Comparison of ENCODE assay signal across 21 cellular contexts in the genomic region with DNA sequence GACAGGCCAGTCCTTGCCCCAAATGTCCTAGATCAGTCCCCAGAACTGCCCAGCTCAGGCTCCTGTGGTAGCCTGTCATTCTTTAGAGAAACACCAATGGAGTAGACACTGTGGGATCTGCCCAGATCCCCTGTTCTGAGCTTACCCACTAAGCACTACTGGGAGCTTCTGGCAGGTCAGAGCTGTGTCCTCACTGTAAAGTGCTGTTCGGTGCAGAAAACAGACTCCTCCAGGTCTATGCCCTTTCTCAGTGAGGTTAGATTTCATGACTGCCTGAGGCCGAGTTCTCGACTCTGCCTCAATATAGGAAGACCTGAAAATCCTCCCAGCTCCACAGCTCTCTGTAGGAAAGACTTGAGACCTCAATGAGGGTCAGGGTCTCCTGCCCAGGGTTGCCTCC.
DNase-seq lines count a peak whose midpoint lies in the region; ATAC-seq and TF ChIP-seq lines count a peak whose summit lies in the region.
"Had no signal": no experiment of that assay in that cellular context is flagged by ENCODE, and none has a peak within 500 bp of the region (broad histone marks: within the 10 kb centered on the region; RNA-seq: fewer than 3 reads in every experiment).

No MANE protein-coding gene starts in this region.

- BruUV-seq in Caco-2 (replicated peaks; lab: Mats Ljungman, UMichigan) = no TSS peak

- H3K9me3 Mint-ChIP-seq in activated CD8-positive, alpha-beta memory T cell treated with anti-CD3 and anti-CD28 coated beads, Interleukin-2, amount 10 ng/mL, durations not matched to agents 7 days and 5 days (ENCODE audit: low read depth) = no peaks in the 10 kb centered on the region
- H3K9me3 Mint-ChIP-seq in activated naive CD8-positive, alpha-beta T cell treated with anti-CD3 and anti-CD28 coated beads for 36 hours = no peaks in the 10 kb centered on the region
- no peaks in the 10 kb centered on the region for H3K9me3 Mint-ChIP-seq in stimulated activated memory B cell treated with anti-CD40 and anti-IgM and Interleukin-4, amounts not matched to agents 10 μg/mL and 1 μg/mL and 100 μg/mL, for 72 hours
- H3K9me3 Mint-ChIP-seq in Caco-2 (ENCODE audit: unreplicated experiment) = no peaks in the 10 kb centered on the region
- H3K9me3 Mint-ChIP-seq: CD14-positive monocyte had no signal

- no peaks in the 10 kb centered on the region for H3K79me2 ChIP-seq in Karpas-422 (ENCODE audit: low read length)
- H3K79me2 ChIP-seq: hepatocyte had no signal

- H3K27me3 ChIP-seq in Karpas-422 (ENCODE audit: low read length) (no peaks in the 10 kb centered on the region), Caco-2 (replicated peaks; ENCODE audit: control insufficient read depth, insufficient read depth, low read length) (no peaks in the 10 kb centered on the region)
- H3K27me3 ChIP-seq: testis had no signal

- H3K27ac ChIP-seq in Karpas-422 (ENCODE audit: low read length) = peak overlapping the region; percentile 95
- H3K27ac ChIP-seq: hepatocyte, SK-N-MC, testis had no signal

- H3K4me1 Mint-ChIP-seq in activated CD8-positive, alpha-beta memory T cell treated with anti-CD3 and anti-CD28 coated beads, Interleukin-2, amount 10 ng/mL, durations not matched to agents 7 days and 5 days = peaks cover 85% of the 10 kb centered on the region
- H3K4me1 Mint-ChIP-seq in activated naive CD8-positive, alpha-beta T cell treated with anti-CD3 and anti-CD28 coated beads for 36 hours = peaks cover 82% of the 10 kb centered on the region
- peaks cover 56% of the 10 kb centered on the region for H3K4me1 Mint-ChIP-seq in stimulated activated memory B cell treated with anti-CD40 and anti-IgM and Interleukin-4, amounts not matched to agents 10 μg/mL and 1 μg/mL and 100 μg/mL, for 72 hours
- no peaks in the 10 kb centered on the region for H3K4me1 Mint-ChIP-seq in Caco-2 (ENCODE audit: low read depth, unreplicated experiment)

- peak overlapping the region; percentile 83 for H3K4me2 ChIP-seq in Karpas-422 (ENCODE audit: low read depth, low read length, poor library complexity, severe bottlenecking)
- H3K4me2 ChIP-seq: hepatocyte had no signal

- peaks cover 96% of the 10 kb centered on the region for H3K4me1 ChIP-seq in Karpas-422 (ENCODE audit: low read length)
- peaks cover 5% of the 10 kb centered on the region for H3K4me1 ChIP-seq in Caco-2
- H3K4me1 ChIP-seq: testis had no signal

- intact Hi-C loops in Caco-2 (cut with micrococcal nuclease; ENCODE audit: unreplicated experiment) = no loop called here

- DNase-seq in activated CD8-positive, alpha-beta memory T cell treated with anti-CD3 and anti-CD28 coated beads, Interleukin-2, amount 10 ng/mL, durations not matched to agents 7 days and 5 days = no peak
- DNase-seq in activated CD8-positive, alpha-beta memory T cell treated with anti-CD3 and anti-CD28 coated beads for 24 hours = no peak
- DNase-seq in Karpas-422 (no peak), Caco-2 (no peak), HUDEP-2 (lab: John Stamatoyannopoulos, UW; ENCODE audit: unreplicated experiment in 76 of 76) (no peak)
- no peak for DNase-seq in activated naive CD8-positive, alpha-beta T cell treated with anti-CD3 and anti-CD28 coated beads for 36 hours
- no peak for DNase-seq in activated CD4-positive, CD25-positive, alpha-beta regulatory T cell (lab: John Stamatoyannopoulos, UW)
- DNase-seq: foreskin fibroblast; GOT3; islet precursor cell; NCI-H146; NCI-H2171 treated with DMSO at 0.1 percent for 48 hours; NCI-H774; posterior cingulate gyrus; stimulated activated CD4-positive, alpha-beta T cell treated with anti-CD3 and anti-CD28 coated beads, Interleukin-2, amount 100 ng/mL, for 48 hours; testis had no signal

- no peak for TF ChIP-seq CTCF in Caco-2 (IDR thresholded peaks at IDR 0.05; ENCODE audit: insufficient read depth in 1 of 2, low read depth in 1 of 2, low read length in 1 of 2, severe bottlenecking in 1 of 2, unreplicated experiment in 1 of 2)

- H4K20me1 ChIP-seq in Karpas-422 (ENCODE audit: insufficient read depth, low read depth, low read length) = no peaks in the 10 kb centered on the region

- H3K9me2 ChIP-seq in Karpas-422 (replicated peaks; ENCODE audit: insufficient read depth, low read length) = no peaks in the 10 kb centered on the region

- H3K4me3 ChIP-seq in Karpas-422 (ENCODE audit: low read length) (peak overlapping the region; percentile 68), Caco-2 (ENCODE audit: low read depth, low read length) (no peak overlapping the region)
- H3K4me3 ChIP-seq: hepatocyte, SK-N-MC, testis had no signal

- peak overlapping the region; percentile 87 for H3K9ac ChIP-seq in Karpas-422 (ENCODE audit: low read length)

- ATAC-seq in activated CD8-positive, alpha-beta memory T cell treated with anti-CD3 and anti-CD28 coated beads, Interleukin-2, amount 10 ng/mL, durations not matched to agents 7 days and 5 days = no peak
- no peak for ATAC-seq in stimulated activated memory B cell treated with anti-CD40 and anti-IgM and Interleukin-4, amounts not matched to agents 10 μg/mL and 1 μg/mL and 100 μg/mL, for 72 hours
- ATAC-seq: Panc1 had no signal

- no peaks in the 10 kb centered on the region for H3K36me3 Mint-ChIP-seq in activated CD8-positive, alpha-beta memory T cell treated with anti-CD3 and anti-CD28 coated beads, Interleukin-2, amount 10 ng/mL, durations not matched to agents 7 days and 5 days
- peaks cover 2% of the 10 kb centered on the region for H3K36me3 Mint-ChIP-seq in activated naive CD8-positive, alpha-beta T cell treated with anti-CD3 and anti-CD28 coated beads for 36 hours
- H3K36me3 Mint-ChIP-seq in stimulated activated memory B cell treated with anti-CD40 and anti-IgM and Interleukin-4, amounts not matched to agents 10 μg/mL and 1 μg/mL and 100 μg/mL, for 72 hours = no peaks in the 10 kb centered on the region
- H3K36me3 Mint-ChIP-seq in Caco-2 (ENCODE audit: insufficient read depth, unreplicated experiment) = no peaks in the 10 kb centered on the region
- H3K36me3 Mint-ChIP-seq: CD14-positive monocyte had no signal

- H3K36me3 ChIP-seq in Karpas-422 (ENCODE audit: insufficient read depth, low read length) = no peaks in the 10 kb centered on the region
- no peaks in the 10 kb centered on the region for H3K36me3 ChIP-seq in Caco-2 (ENCODE audit: control insufficient read depth, insufficient read depth, low read length)

- POLR2A ChIA-PET in Caco-2 (lab: Charles Lee) = no interaction called here

- H3K27me3 Mint-ChIP-seq in activated CD8-positive, alpha-beta memory T cell treated with anti-CD3 and anti-CD28 coated beads, Interleukin-2, amount 10 ng/mL, durations not matched to agents 7 days and 5 days = no peaks in the 10 kb centered on the region
- no peaks in the 10 kb centered on the region for H3K27me3 Mint-ChIP-seq in activated naive CD8-positive, alpha-beta T cell treated with anti-CD3 and anti-CD28 coated beads for 36 hours
- peaks cover 12% of the 10 kb centered on the region for H3K27me3 Mint-ChIP-seq in stimulated activated memory B cell treated with anti-CD40 and anti-IgM and Interleukin-4, amounts not matched to agents 10 μg/mL and 1 μg/mL and 100 μg/mL, for 72 hours
- no peaks in the 10 kb centered on the region for H3K27me3 Mint-ChIP-seq in Caco-2 (ENCODE audit: insufficient read depth, unreplicated experiment)

- CTCF ChIA-PET in activated CD8-positive, alpha-beta memory T cell treated with anti-CD3 and anti-CD28 coated beads, Interleukin-2, amount 10 ng/mL, durations not matched to agents 7 days and 5 days (lab: Charles Lee) = interaction anchor here (0.7 to 20.9 kb wide), 7 partner anchors 9 to 308 kb away, joined by 3 to 392 read pairs (median 5); no protein-coding TSS in a partner anchor
- CTCF ChIA-PET in Caco-2 (lab: Charles Lee) = interaction anchor here (0.7 kb wide), 1 partner anchor 64 kb away, joined by 5 read pairs; no protein-coding TSS in a partner anchor

- peak overlapping the region; percentile 90 for H3K27ac Mint-ChIP-seq in activated CD8-positive, alpha-beta memory T cell treated with anti-CD3 and anti-CD28 coated beads, Interleukin-2, amount 10 ng/mL, durations not matched to agents 7 days and 5 days
- H3K27ac Mint-ChIP-seq in activated naive CD8-positive, alpha-beta T cell treated with anti-CD3 and anti-CD28 coated beads for 36 hours = peak overlapping the region; percentile 79
- H3K27ac Mint-ChIP-seq in stimulated activated memory B cell treated with anti-CD40 and anti-IgM and Interleukin-4, amounts not matched to agents 10 μg/mL and 1 μg/mL and 100 μg/mL, for 72 hours = peak overlapping the region; percentile 22
- no peak overlapping the region for H3K27ac Mint-ChIP-seq in Caco-2 (ENCODE audit: unreplicated experiment)

- H3K9me3 ChIP-seq in Karpas-422 (ENCODE audit: low read length) = no peaks in the 10 kb centered on the region
- no peaks in the 10 kb centered on the region for H3K9me3 ChIP-seq in Caco-2
- H3K9me3 ChIP-seq: testis had no signal

- H3K4me3 Mint-ChIP-seq in activated CD8-positive, alpha-beta memory T cell treated with anti-CD3 and anti-CD28 coated beads, Interleukin-2, amount 10 ng/mL, durations not matched to agents 7 days and 5 days = peak overlapping the region; percentile 60
- H3K4me3 Mint-ChIP-seq in activated naive CD8-positive, alpha-beta T cell treated with anti-CD3 and anti-CD28 coated beads for 36 hours = no peak overlapping the region
- no peak overlapping the region for H3K4me3 Mint-ChIP-seq in stimulated activated memory B cell treated with anti-CD40 and anti-IgM and Interleukin-4, amounts not matched to agents 10 μg/mL and 1 μg/mL and 100 μg/mL, for 72 hours
- H3K4me3 Mint-ChIP-seq in Caco-2 (ENCODE audit: unreplicated experiment) = no peak overlapping the region
- H3K4me3 Mint-ChIP-seq: CD14-positive monocyte had no signal

- no peak overlapping the region for H2AFZ ChIP-seq in Karpas-422 (ENCODE audit: low read length)
- H2AFZ ChIP-seq: hepatocyte had no signal
